In the genomic region with DNA sequence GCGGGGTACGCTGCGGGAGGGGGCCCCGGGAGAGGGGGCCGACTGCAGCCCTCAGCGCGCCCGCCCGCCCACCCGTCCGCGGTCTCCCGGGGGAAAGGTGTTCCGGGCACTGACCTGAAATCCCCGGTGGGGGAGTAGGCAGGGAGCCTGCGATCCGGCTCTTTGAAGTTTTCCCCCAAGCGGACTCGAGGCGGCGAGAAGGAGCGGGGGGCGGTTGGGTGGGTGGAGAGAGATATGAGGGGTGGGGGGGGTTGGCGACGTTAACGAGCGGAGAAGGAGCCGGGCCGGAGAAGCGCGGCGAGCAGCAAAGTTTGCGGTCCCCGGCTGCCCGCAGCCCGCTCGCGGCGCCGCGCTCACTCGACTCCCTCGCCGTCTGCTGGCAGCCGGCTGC, we compare ENCODE assay signal across 8 cellular contexts. TPM values are rescaled to one million over a fixed set of nuclear protein-coding genes. Genes with fewer than 3 reads are reported as not detected.
A peak's percentile ranks its signal among the peaks of the same experiment; 100 is the strongest.
DNase-seq lines count a peak whose midpoint lies in the region; ATAC-seq and TF ChIP-seq lines count a peak whose summit lies in the region.

No MANE protein-coding gene starts in this region.

- H3K9me3 ChIP-seq in prostate gland = no peaks in the 10 kb centered on the region

- no peaks in the 10 kb centered on the region for H3K27me3 ChIP-seq in prostate gland (replicated peaks; ENCODE audit: insufficient read depth)

- peak overlapping the region; percentile 86 to 92 for H3K27ac ChIP-seq in prostate gland

- H3K4me3 ChIP-seq in GM12865 (ENCODE audit: low read depth, low read length) (peak overlapping the region; percentile 59), epithelial cell of proximal tubule (ENCODE audit: low read depth, low read length) (peak overlapping the region; percentile 62), prostate gland (peak overlapping the region; percentile 63 to 65)

- 0% methylated on average over 39 of the region's 45 CpGs for WGBS in prostate gland

- peak; percentile 37 for DNase-seq in GM12865 (ENCODE audit: low read depth)
- DNase-seq in RPMI8226 = peak; percentile 42
- DNase-seq in epithelial cell of proximal tubule (ENCODE audit: low read depth) = no peak
- DNase-seq in prostate gland (ENCODE audit: low spot score) = no peak
- no peak for DNase-seq in occipital lobe (lab: John Stamatoyannopoulos, UW)

- H3K4me1 ChIP-seq in prostate gland (replicated peaks) = no peaks in the 10 kb centered on the region

- no peak for ATAC-seq in HG03442 (IDR thresholded peaks at IDR 0.05; ENCODE audit: unreplicated experiment)
- no peak for ATAC-seq in HG02840 (IDR thresholded peaks at IDR 0.05; ENCODE audit: low FRiP score, unreplicated experiment)
- ATAC-seq in GM21786 (IDR thresholded peaks at IDR 0.05; ENCODE audit: unreplicated experiment) = no peak

- H3K36me3 ChIP-seq in prostate gland = no peaks in the 10 kb centered on the region

- intact Hi-C loops in prostate gland (cut with DNase I) = loop anchor here (5.0 kb wide), 1 partner anchor 360 kb away; no protein-coding TSS in a partner anchor

- TF ChIP-seq POLR2A in prostate gland (IDR thresholded peaks at IDR 0.05) = no peak

- TF ChIP-seq CTCF in GM12865 (IDR thresholded peaks at IDR 0.05; ENCODE audit: insufficient read depth, low read depth, low read length, missing control alignments) (no peak), epithelial cell of proximal tubule (conservative IDR thresholded peaks at IDR 0.05; ENCODE audit: low read depth, low read length) (no peak), prostate gland (IDR thresholded peaks at IDR 0.05) (no peak)

RNA-seq across cellular contexts. Expression of gene BCOR, which starts 0.7 kb away (rescaled TPM):
- total RNA-seq in epithelial cell of proximal tubule (21.3 and 24.3 TPM in 2 replicates), prostate gland (10 to 100 TPM; 56.2 to 70.8 TPM), occipital lobe (26.0 TPM)

Comparison
In these comparisons a context has a peak if more than half of its experiments do, and no peak if none do; other contexts are left out.
1. DNase-seq: peak in GM12865 (single experiment) and RPMI8226 (single experiment); none in epithelial cell of proximal tubule (single experiment), prostate gland (single experiment) and occipital lobe (single experiment).
2. Peak in every context shown above with its lines, with median percentiles within 50 percentile points of each other: H3K4me3 ChIP-seq.